In genomic region chr17:8448310-8448709, GRCh38 we compare ENCODE assay signal across 27 cellular contexts. TPM values are rescaled to one million over a fixed set of nuclear protein-coding genes. Genes with fewer than 3 reads are reported as not detected.
"Had no signal": no experiment of that assay in that cellular context is flagged by ENCODE, and none has a peak within 500 bp of the region (broad histone marks: within the 10 kb centered on the region; RNA-seq: fewer than 3 reads in every experiment).

No MANE protein-coding gene starts in this region.

- H3K4me3 Mint-ChIP-seq: activated B cell treated with CpG ODN at 0.5 μM for 24 hours; activated CD4-positive, alpha-beta T cell treated with anti-CD3 and anti-CD28 coated beads for 36 hours; activated naive CD4-positive, alpha-beta T cell treated with anti-CD3 and anti-CD28 coated beads, Interleukin-2, amount 50 U/mL, for 24 hours; naive B cell; neural progenitor cell; stimulated activated naive B cell treated with anti-CD40 and anti-IgM and Interleukin-4, amounts not matched to agents 10 μg/mL and 1 μg/mL and 100 μg/mL, for 72 hours had no signal

- H3K27ac Mint-ChIP-seq: activated B cell treated with CpG ODN at 0.5 μM for 24 hours; activated CD4-positive, alpha-beta T cell treated with anti-CD3 and anti-CD28 coated beads for 36 hours; activated naive CD4-positive, alpha-beta T cell treated with anti-CD3 and anti-CD28 coated beads, Interleukin-2, amount 50 U/mL, for 24 hours; naive B cell; neural progenitor cell; stimulated activated naive B cell treated with anti-CD40 and anti-IgM and Interleukin-4, amounts not matched to agents 10 μg/mL and 1 μg/mL and 100 μg/mL, for 72 hours had no signal

- DNase-seq: activated B cell treated with CpG ODN at 0.5 μM for 24 hours; activated CD4-positive, alpha-beta T cell treated with anti-CD3 and anti-CD28 coated beads for 36 hours; activated CD4-positive, alpha-beta T cell treated with anti-CD3 and anti-CD28 coated beads, Interleukin-2, amount 50 U/mL, for 4 hours; activated effector memory CD4-positive, alpha-beta T cell treated with anti-CD3 and anti-CD28 coated beads, Interleukin-2, amount 50 U/mL, for 16 hours; anterior cingulate cortex; body of pancreas; cortex of kidney; effector CD4-positive, alpha-beta T cell; foreskin keratinocyte; hippocampal formation; kidney glomerular epithelial cell; naive B cell; SK-N-SH; stimulated activated CD4-positive, alpha-beta T cell treated with anti-CD3 and anti-CD28 coated beads, Interleukin-15, amount 100 ng/mL, for 24 hours; stimulated activated naive B cell treated with anti-CD40 and anti-IgM and Interleukin-4, amounts not matched to agents 10 μg/mL and 1 μg/mL and 100 μg/mL, for 72 hours; upper lobe of right lung had no signal

- H3K4me1 ChIP-seq: body of pancreas, foreskin keratinocyte had no signal

- ATAC-seq: activated CD4-positive, alpha-beta T cell treated with anti-CD3 and anti-CD28 coated beads for 36 hours; body of pancreas; sciatic nerve; stimulated activated naive B cell treated with anti-CD40 and anti-IgM and Interleukin-4, amounts not matched to agents 10 μg/mL and 1 μg/mL and 100 μg/mL, for 72 hours; upper lobe of right lung had no signal

- H3K27me3 ChIP-seq: body of pancreas, cardiac muscle cell, foreskin keratinocyte, neural progenitor cell, upper lobe of right lung had no signal

- H3K27ac ChIP-seq: body of pancreas, cardiac muscle cell, foreskin keratinocyte, neural progenitor cell, upper lobe of right lung had no signal

- H3K9me3 ChIP-seq: body of pancreas, SK-N-SH, upper lobe of right lung had no signal

- H3K27me3 Mint-ChIP-seq: activated B cell treated with CpG ODN at 0.5 μM for 24 hours; activated CD4-positive, alpha-beta T cell treated with anti-CD3 and anti-CD28 coated beads for 36 hours; activated naive CD4-positive, alpha-beta T cell treated with anti-CD3 and anti-CD28 coated beads, Interleukin-2, amount 50 U/mL, for 24 hours; naive B cell; stimulated activated naive B cell treated with anti-CD40 and anti-IgM and Interleukin-4, amounts not matched to agents 10 μg/mL and 1 μg/mL and 100 μg/mL, for 72 hours had no signal

- H3K4me3 ChIP-seq: body of pancreas, cardiac muscle cell, neural progenitor cell, smooth muscle cell, upper lobe of right lung had no signal

- H3K9me3 Mint-ChIP-seq: activated B cell treated with CpG ODN at 0.5 μM for 24 hours; activated naive CD4-positive, alpha-beta T cell treated with anti-CD3 and anti-CD28 coated beads, Interleukin-2, amount 50 U/mL, for 24 hours; naive B cell; neural progenitor cell; stimulated activated naive B cell treated with anti-CD40 and anti-IgM and Interleukin-4, amounts not matched to agents 10 μg/mL and 1 μg/mL and 100 μg/mL, for 72 hours had no signal

RNA-seq across cellular contexts. Expression of gene RNF222, which starts 50.7 kb away (rescaled TPM):
- total RNA-seq: activated B cell treated with CpG ODN at 0.5 μM for 24 hours; activated CD4-positive, alpha-beta T cell treated with anti-CD3 and anti-CD28 coated beads for 36 hours; body of pancreas; cardiac muscle cell; cerebellum; mucosa of gallbladder; osteoblast; posterior vena cava; renal cortical epithelial cell; sciatic nerve; temporal lobe; upper lobe of right lung had no signal
